Comparison of ENCODE assay signal across 8 cellular contexts in genomic region chr2:68292108-68292710, GRCh38. TPM values are rescaled to one million over a fixed set of nuclear protein-coding genes. Genes with fewer than 3 reads are reported as not detected.
DNase-seq lines count a peak whose midpoint lies in the region; ATAC-seq and TF ChIP-seq lines count a peak whose summit lies in the region.

No MANE protein-coding gene starts in this region.

- H3K27ac ChIP-seq in ascending aorta = no peak overlapping the region

- peak; percentile 50 for TF ChIP-seq CTCF in GM20000 (IDR thresholded peaks at IDR 0.05; ENCODE audit: extremely low read depth, missing control alignments)
- TF ChIP-seq CTCF in ascending aorta (IDR thresholded peaks at IDR 0.05) = peak in 2 of 3 experiments; percentile 35 to 48

- H3K9me3 ChIP-seq in ascending aorta = no peaks in the 10 kb centered on the region

- peak; percentile 90 for ATAC-seq in left lobe of liver
- no peak for ATAC-seq in HG03196 (IDR thresholded peaks at IDR 0.05; ENCODE audit: unreplicated experiment)

- H3K4me3 ChIP-seq in ascending aorta = no peak overlapping the region

- DNase-seq in NCI-H345 (lab: John Stamatoyannopoulos, UW) (peak; percentile 34), NCI-H345 treated with DMSO at 0.1 percent for 48 hours (lab: John Stamatoyannopoulos, UW; ENCODE audit: unreplicated experiment) (no peak), GM20000 (ENCODE audit: low spot score) (peak; percentile 27), NCI-H128 (lab: John Stamatoyannopoulos, UW; ENCODE audit: unreplicated experiment) (peak; percentile 14), ascending aorta (ENCODE audit: low spot score in 2 of 2) (no peak), left lobe of liver (ENCODE audit: low spot score) (no peak), midbrain (lab: John Stamatoyannopoulos, UW) (no peak)

- peaks cover 0 to 6% of the 10 kb centered on the region in 2 donors for H3K4me1 ChIP-seq in ascending aorta

- intact Hi-C loops in ascending aorta (cut with DNase I) = no loop called here

- H3K27me3 ChIP-seq in ascending aorta = no peaks in the 10 kb centered on the region

- no peaks in the 10 kb centered on the region for H3K36me3 ChIP-seq in ascending aorta

RNA-seq across cellular contexts. Expression of gene CNRIP1, which starts 27.5 kb away (rescaled TPM):
- total RNA-seq in ascending aorta (37.7 TPM), left lobe of liver (2.3 TPM)

RNA-seq across cellular contexts. Expression of gene PPP3R1, which starts 39.9 kb away (rescaled TPM):
- 16.8 TPM for total RNA-seq in ascending aorta
- 23.5 TPM for total RNA-seq in left lobe of liver

Comparison
In these comparisons a context has a peak if more than half of its experiments do, and no peak if none do; other contexts are left out.
1. DNase-seq: peak in NCI-H345 (single experiment), GM20000 (single experiment) and NCI-H128 (single experiment); none in NCI-H345 treated with DMSO at 0.1 percent for 48 hours (single experiment), ascending aorta (0 of 2), left lobe of liver (single experiment) and midbrain (single experiment).
2. RNA of gene CNRIP1, which starts 27.5 kb away (total RNA-seq): 37.7 TPM in ascending aorta (single experiment); 2.3 TPM in left lobe of liver (single experiment); every median in the first group is over 10 times any median in the second.